ENCODE assay signal across 23 cellular contexts in the genomic region with DNA sequence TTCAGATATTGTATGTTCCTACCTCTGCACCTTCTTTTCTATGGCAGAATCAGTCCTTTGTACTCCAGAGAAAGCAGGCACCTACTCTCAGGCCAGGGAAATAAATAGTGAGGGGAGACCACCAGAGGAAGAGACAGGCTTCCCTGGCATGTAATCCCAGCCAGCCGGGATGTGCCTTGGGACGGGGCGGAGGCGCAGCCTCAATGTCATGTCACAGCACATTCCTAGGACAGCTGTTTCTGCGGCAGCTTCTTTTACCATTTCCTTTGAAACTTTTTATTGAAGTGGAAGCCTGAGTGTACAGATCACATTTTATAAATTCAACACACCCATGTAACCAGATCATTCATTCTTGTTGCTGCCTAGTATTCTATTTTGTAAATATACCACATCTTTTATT.
"Had no signal": no experiment of that assay in that cellular context is flagged by ENCODE, and none has a peak within 500 bp of the region (broad histone marks: within the 10 kb centered on the region; RNA-seq: fewer than 3 reads in every experiment).

No MANE protein-coding gene starts in this region.

- H3K9me3 ChIP-seq: esophagus muscularis mucosa, gastroesophageal sphincter, left lung, sigmoid colon, thyroid gland had no signal

- DNase-seq: cortex of kidney; dorsolateral prefrontal cortex; effector CD8-positive, alpha-beta T cell; glutamatergic neuron; islet precursor cell; left lung; mesenchymal stem cell; midbrain; naive thymus-derived CD4-positive, alpha-beta T cell; posterior cingulate gyrus; sigmoid colon; small intestine; stimulated activated CD4-positive, alpha-beta T cell treated with anti-CD3 and anti-CD28 coated beads, Interleukin-2, amount 100 ng/mL, for 48 hours; stimulated activated CD8-positive, alpha-beta memory T cell treated with anti-CD3 and anti-CD28 coated beads, Interleukin-4, amount 100 ng/mL, for 48 hours; stimulated activated naive CD8-positive, alpha-beta T cell treated with anti-CD3 and anti-CD28 coated beads, Interleukin-15, Interleukin-2, amounts not matched to agents 100 U/mL and 50 U/mL, for 24 hours; thyroid gland; upper lobe of left lung; uterus had no signal

- ATAC-seq: gastroesophageal sphincter; left lung; naive thymus-derived CD4-positive, alpha-beta T cell; stimulated activated effector memory CD8-positive, alpha-beta T cell treated with anti-CD3 and anti-CD28 coated beads, Interleukin-12 subunit alpha, Interleukin-12 subunit beta, amount 100 ng/mL, for 72 hours; stimulated activated naive CD8-positive, alpha-beta T cell treated with anti-CD3 and anti-CD28 coated beads, Interleukin-15, Interleukin-2, amounts not matched to agents 100 U/mL and 50 U/mL, for 24 hours had no signal

- FAIRE-seq: small intestine had no signal

- H3K27ac ChIP-seq: dorsolateral prefrontal cortex, esophagus muscularis mucosa, gastroesophageal sphincter, left lung, sigmoid colon, suprapubic skin, thyroid gland, upper lobe of left lung, uterus had no signal

- H3K27me3 ChIP-seq: dorsolateral prefrontal cortex, esophagus muscularis mucosa, gastroesophageal sphincter, left lung, sigmoid colon, suprapubic skin, thyroid gland, upper lobe of left lung, uterus had no signal

- H3K4me3 ChIP-seq: dorsolateral prefrontal cortex, esophagus muscularis mucosa, gastroesophageal sphincter, left lung, lung, sigmoid colon, suprapubic skin, thyroid gland, upper lobe of left lung, uterus had no signal

- H3K36me3 ChIP-seq: esophagus muscularis mucosa, gastroesophageal sphincter, left lung, sigmoid colon, suprapubic skin, thyroid gland, upper lobe of left lung, uterus had no signal

- H3K4me1 ChIP-seq: esophagus muscularis mucosa, gastroesophageal sphincter, left lung, sigmoid colon, upper lobe of left lung, uterus had no signal
